In genomic region chr17:42049834-42050359, GRCh38 we compare ENCODE assay signal across 1 cellular context.
TF ChIP-seq lines count a peak whose summit lies in the region.

No MANE protein-coding gene starts in this region.

TF ChIP-seq in IMR-90, 13 proteins besides CTCF, POLR2A, EP300 and RAD21 (continued from another document):
- TF ChIP-seq ELK1 (IDR thresholded peaks at IDR 0.05; ENCODE audit: borderline replicate concordance, low read depth, low read length) = no peak
- no peak for TF ChIP-seq MXI1 (IDR thresholded peaks at IDR 0.05; ENCODE audit: borderline replicate concordance, low read depth, low read length)
- no peak for TF ChIP-seq RCOR1 (IDR thresholded peaks at IDR 0.05; ENCODE audit: insufficient replicate concordance, low read length)
- no peak for TF ChIP-seq MAFK (IDR thresholded peaks at IDR 0.05; ENCODE audit: low read depth, low read length)
- TF ChIP-seq RFX5 (IDR thresholded peaks at IDR 0.05; ENCODE audit: low read depth, low read length) = no peak
- no peak for TF ChIP-seq MAZ (IDR thresholded peaks at IDR 0.05; ENCODE audit: borderline replicate concordance, low read depth, low read length)
- TF ChIP-seq FOS (IDR thresholded peaks at IDR 0.05; ENCODE audit: low read depth, low read length) = no peak
TF ChIP-seq in IMR-90: peak in this region for 0.
